10 cellular contexts compared by ENCODE assay signal in genomic region chr7:130341882-130342281, GRCh38. TPM values are rescaled to one million over a fixed set of nuclear protein-coding genes. Genes with fewer than 3 reads are reported as not detected.
"Had no signal": no experiment of that assay in that cellular context is flagged by ENCODE, and none has a peak within 500 bp of the region (broad histone marks: within the 10 kb centered on the region; RNA-seq: fewer than 3 reads in every experiment).

No MANE protein-coding gene starts in this region.

- H3K4me2 ChIP-seq: KMS-11 had no signal

- FAIRE-seq: HepG2, HTR-8/SVneo had no signal

- H3K4me1 Mint-ChIP-seq: IgD-negative memory B cell had no signal

- H3K27ac Mint-ChIP-seq: IgD-negative memory B cell had no signal

- H3K4me3 Mint-ChIP-seq: IgD-negative memory B cell had no signal

- H3K27ac ChIP-seq: HL-60, KMS-11 had no signal

- H3K36me3 Mint-ChIP-seq: IgD-negative memory B cell had no signal

- H3K9ac ChIP-seq: KMS-11 had no signal

- DNase-seq: IMR-90, KBM-7, KG1 had no signal

- ATAC-seq: HepG2 had no signal

RNA-seq across cellular contexts. Expression of gene CPA5, which starts 2.7 kb away (rescaled TPM):
- total RNA-seq: HepG2, HT-29, HT1080 had no signal
- polyA plus RNA-seq: IgD-negative memory B cell had no signal

RNA-seq across cellular contexts. Expression of gene CPA1, which starts 38.4 kb away (rescaled TPM):
- total RNA-seq: HT-29, HT1080, IMR-90 had no signal
- polyA plus RNA-seq: IgD-negative memory B cell, IMR-90 had no signal

RNA-seq across cellular contexts. Expression of gene CPA4, which starts 48.9 kb away (rescaled TPM):
- total RNA-seq: HT-29 had no signal
- polyA plus RNA-seq: IgD-negative memory B cell had no signal
